8 cellular contexts compared by ENCODE assay signal in the genomic region with DNA sequence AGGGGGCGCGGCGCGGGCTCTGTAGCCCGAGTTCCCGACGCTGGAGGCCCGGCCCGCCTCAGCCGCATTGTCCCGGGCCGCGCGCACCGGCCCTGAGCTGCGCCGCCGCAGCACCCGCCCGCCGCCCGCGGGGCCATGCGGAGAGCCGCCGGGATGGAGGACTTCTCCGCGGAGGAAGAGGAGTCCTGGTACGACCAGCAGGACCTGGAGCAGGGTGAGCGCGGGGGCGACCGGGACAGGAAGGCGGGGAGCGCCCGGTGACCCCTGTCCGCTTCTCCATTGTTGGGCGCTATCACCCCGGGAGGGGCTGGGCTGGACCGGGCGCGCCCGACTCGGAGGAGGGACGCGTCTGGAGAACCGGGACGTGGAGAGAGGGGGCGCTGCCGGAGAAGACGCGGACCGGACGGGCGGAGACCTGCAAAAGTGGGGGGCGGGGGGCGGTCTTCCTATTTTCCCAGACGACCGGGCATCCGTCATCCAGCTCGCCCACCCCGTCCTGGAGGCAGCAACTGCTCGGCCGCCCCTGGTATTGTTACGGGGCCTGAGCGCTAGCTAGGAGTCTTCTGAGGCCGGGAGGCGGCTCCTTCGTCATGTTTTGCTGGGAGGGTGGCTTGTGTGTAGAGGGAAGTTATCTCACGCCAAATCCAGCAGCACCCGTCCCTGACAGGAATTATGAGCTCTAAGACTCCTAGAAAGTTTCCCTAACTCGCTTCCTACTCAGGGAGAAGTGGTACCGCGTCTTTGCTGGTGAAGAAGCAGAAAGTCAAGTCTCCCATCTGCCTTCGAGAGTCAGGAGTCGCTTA. TPM values are rescaled to one million over a fixed set of nuclear protein-coding genes. Genes with fewer than 3 reads are reported as not detected.
A peak's percentile ranks its signal among the peaks of the same experiment; 100 is the strongest.
DNase-seq lines count a peak whose midpoint lies in the region; ATAC-seq and TF ChIP-seq lines count a peak whose summit lies in the region.

No MANE protein-coding gene starts in this region.

- WGBS in sigmoid colon, 2 donors: 2% methylated on average over 76 of the region's 76 CpGs

- DNase-seq in AG08395 (ENCODE audit: low spot score) (peak; percentile 73), RWPE1 (ENCODE audit: low spot score) (no peak), caudate nucleus (lab: John Stamatoyannopoulos, UW) (peak in 57 of 61 donors; percentile 8 to 82 (median 51)), inferior parietal cortex (ENCODE audit: extremely low spot score) (peak; percentile 57), sigmoid colon (peak; percentile 95), activated gamma-delta T cell treated with Interleukin-2 at 50 U/mL for 16 hours (no peak)

- H3K27ac ChIP-seq in RWPE1 (peak overlapping the region; percentile 87), caudate nucleus (ENCODE audit: low read depth, low read length) (peak overlapping the region; percentile 76), sigmoid colon (peak overlapping the region; percentile 91 to 98 (median 96))

- no peaks in the 10 kb centered on the region for H3K36me3 ChIP-seq in sigmoid colon

- peaks cover 0 to 31% (median 23%) of the 10 kb centered on the region in 4 donors for H3K4me1 ChIP-seq in sigmoid colon

- H3K4me3 ChIP-seq in sigmoid colon: peak overlapping the region; percentile 53 to 95 (median 84)

- POLR2A ChIA-PET in RWPE1 (lab: Yijun Ruan, JAX; ENCODE audit: low non-redundant PET): interaction anchor here (1.1 kb wide), 1 partner anchor 26 kb away, joined by 3 read pairs; no protein-coding TSS in a partner anchor

- intact Hi-C loops in sigmoid colon (cut with DNase I): loop anchor here (1.0 to 5.0 kb wide), 3 partner anchors 24 to 59 kb away; partner anchors contain the start of genes ATP5PD, KCTD2 and MRPL58

- TF ChIP-seq EP300 in sigmoid colon (IDR thresholded peaks at IDR 0.05): no peak

- no peaks in the 10 kb centered on the region for H3K27me3 ChIP-seq in sigmoid colon

- no peaks in the 10 kb centered on the region for H3K9me3 ChIP-seq in sigmoid colon

- peak; percentile 48 for ATAC-seq in GM18511 (IDR thresholded peaks at IDR 0.05; ENCODE audit: unreplicated experiment)
- ATAC-seq in HG03135 (IDR thresholded peaks at IDR 0.05; ENCODE audit: unreplicated experiment): peak; percentile 26

- TF ChIP-seq CTCF in RWPE1 (conservative IDR thresholded peaks at IDR 0.05; ENCODE audit: low read depth) (peak; percentile 56), sigmoid colon (IDR thresholded peaks at IDR 0.05) (peak in 3 of 4 experiments; percentile 35 to 55 (median 40))

- TF ChIP-seq POLR2A in sigmoid colon (IDR thresholded peaks at IDR 0.05): peak in 1 of 2 donors; percentile 51

- CTCF ChIA-PET in RWPE1 (lab: Yijun Ruan, JAX): interaction anchor here (0.7 to 2.1 kb wide), 4 partner anchors 17 to 1261 kb away, joined by 4 to 6 read pairs (median 6); no protein-coding TSS in a partner anchor

RNA-seq across cellular contexts. Expression of gene CDR2L, which starts 0.7 kb away (rescaled TPM):
- 10 to 100 TPM in 3 of 4 donors, 1 to 10 TPM in 1; 9.3 to 16.9 (median 10.3) TPM for total RNA-seq in sigmoid colon
- 1 to 10 TPM; 2.4 to 3.7 (median 3.0) TPM for polyA plus RNA-seq in sigmoid colon

RNA-seq across cellular contexts. Expression of gene HID1, which starts 15.6 kb away (rescaled TPM):
- total RNA-seq in sigmoid colon: 10 to 100 TPM in 1 of 4 donors, 1 to 10 TPM in 3; 7.1 to 21.6 (median 8.3) TPM
- polyA plus RNA-seq in sigmoid colon: 10 to 100 TPM; 23.4 to 34.8 (median 33.8) TPM

RNA-seq across cellular contexts. Expression of gene MRPL58, which starts 24.4 kb away (rescaled TPM):
- total RNA-seq in sigmoid colon: 100 to 1,000 TPM in 1 of 4 donors, 10 to 100 TPM in 3; 46.3 to 104 (median 62.5) TPM
- polyA plus RNA-seq in sigmoid colon: 10 to 100 TPM; 36.6 to 56.9 (median 53.0) TPM

RNA-seq across cellular contexts. Expression of gene OTOP3, which starts 52.4 kb away (rescaled TPM):
- not detected for total RNA-seq in sigmoid colon
- polyA plus RNA-seq in sigmoid colon: 1 to 10 TPM in 1 of 3 donors, under 1 TPM in 2; 0.28 to 1.8 (median 0.60) TPM

RNA-seq across cellular contexts. Expression of gene ATP5PD, which starts 58.7 kb away (rescaled TPM):
- total RNA-seq in sigmoid colon: 100 to 1,000 TPM; 303 to 480 (median 367) TPM
- 100 to 1,000 TPM; 481 to 726 (median 592) TPM for polyA plus RNA-seq in sigmoid colon

Comparison
In these comparisons a context has a peak if more than half of its experiments do, and no peak if none do; other contexts are left out.
1. DNase-seq: peak in AG08395 (single experiment), caudate nucleus (57 of 61), inferior parietal cortex (single experiment) and sigmoid colon (single experiment); none in RWPE1 (single experiment) and activated gamma-delta T cell treated with Interleukin-2 at 50 U/mL for 16 hours (single experiment).
2. Peak in every context shown above with its lines, with median percentiles within 50 percentile points of each other: H3K27ac ChIP-seq.